ENCODE assay signal across 9 cellular contexts in the genomic region with DNA sequence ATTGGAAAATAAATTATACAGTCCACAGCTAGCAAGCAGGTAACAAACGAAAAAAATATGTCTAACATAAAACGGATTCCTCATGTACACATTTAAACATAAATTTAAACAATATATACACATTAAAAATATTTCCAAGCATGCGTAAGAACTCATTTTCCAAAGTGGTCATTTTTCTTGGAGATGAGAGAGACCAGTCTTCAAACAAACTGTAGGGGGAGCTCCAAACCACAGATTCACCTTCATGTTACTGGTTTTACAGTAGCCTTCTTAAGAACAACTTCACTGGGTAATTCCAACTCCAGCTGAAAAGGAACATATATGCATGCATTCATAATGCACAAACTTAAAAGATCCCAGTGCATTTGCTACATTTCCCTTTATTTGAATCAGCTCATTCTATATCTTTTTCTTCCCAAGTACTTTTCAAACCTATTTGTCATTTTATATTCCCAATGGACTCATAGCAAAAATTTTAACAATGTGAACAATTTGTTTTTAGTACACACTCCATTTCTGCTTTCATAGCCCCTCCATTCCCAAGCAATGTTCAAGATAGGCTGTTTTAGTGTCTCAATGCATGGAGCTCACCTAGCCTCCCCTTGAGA. TPM values are rescaled to one million over a fixed set of nuclear protein-coding genes. Genes with fewer than 3 reads are reported as not detected.
DNase-seq lines count a peak whose midpoint lies in the region; ATAC-seq and TF ChIP-seq lines count a peak whose summit lies in the region.
"Had no signal": no experiment of that assay in that cellular context is flagged by ENCODE, and none has a peak within 500 bp of the region (broad histone marks: within the 10 kb centered on the region; RNA-seq: fewer than 3 reads in every experiment).

No MANE protein-coding gene starts in this region.

- H3K4me1 ChIP-seq in CD8-positive, alpha-beta T cell (ENCODE audit: insufficient read depth, low read length): peaks cover 11% of the 10 kb centered on the region
- peaks cover 0 to 8% of the 10 kb centered on the region in 2 donors for H3K4me1 ChIP-seq in right atrium auricular region
- peaks cover 2% of the 10 kb centered on the region for H3K4me1 ChIP-seq in smooth muscle cell (ENCODE audit: low read depth)

- no peaks in the 10 kb centered on the region for H4K20me1 ChIP-seq in smooth muscle cell (ENCODE audit: low read depth)

- no peaks in the 10 kb centered on the region for H3K36me3 ChIP-seq in CD8-positive, alpha-beta T cell (ENCODE audit: insufficient read depth, low read length)
- H3K36me3 ChIP-seq in H7 (replicated peaks; ENCODE audit: control insufficient read depth, insufficient read depth, low read length) (no peaks in the 10 kb centered on the region), right atrium auricular region (no peaks in the 10 kb centered on the region), smooth muscle cell (ENCODE audit: low read depth) (no peaks in the 10 kb centered on the region)

- H3K4me3 Mint-ChIP-seq in CD8-positive, alpha-beta T cell: no peak overlapping the region
- no peak overlapping the region for H3K4me3 Mint-ChIP-seq in activated B cell treated with CpG ODN at 0.5 μM for 24 hours

- H3K36me3 Mint-ChIP-seq in CD8-positive, alpha-beta T cell: peaks cover 4% of the 10 kb centered on the region
- peaks cover 5% of the 10 kb centered on the region for H3K36me3 Mint-ChIP-seq in activated B cell treated with CpG ODN at 0.5 μM for 24 hours (ENCODE audit: low read depth)

- peaks cover 21% of the 10 kb centered on the region for H3K4me1 Mint-ChIP-seq in CD8-positive, alpha-beta T cell (ENCODE audit: low read depth)
- H3K4me1 Mint-ChIP-seq in activated B cell treated with CpG ODN at 0.5 μM for 24 hours: peaks cover 40% of the 10 kb centered on the region

- WGBS in smooth muscle cell (ENCODE audit: low lambda C conversion rate): 25% methylated on average over 3 of the region's 3 CpGs

- POLR2A ChIA-PET in CD8-positive, alpha-beta T cell (lab: Charles Lee): interaction anchor here (0.6 to 1.5 kb wide), 3 partner anchors 239 to 355 kb away, joined by 3 to 6 read pairs (median 3); partner anchors contain the start of genes BOLA3 and MOB1A
- POLR2A ChIA-PET in activated B cell treated with CpG ODN at 0.5 μM for 24 hours (lab: Charles Lee): interaction anchor here (1.2 to 1.4 kb wide), 2 partner anchors 10 to 426 kb away, joined by 3 read pairs; no protein-coding TSS in a partner anchor

- peak; percentile 92 for TF ChIP-seq CTCF in CD8-positive, alpha-beta T cell (IDR thresholded peaks at IDR 0.05)
- TF ChIP-seq CTCF in activated B cell treated with CpG ODN at 0.5 μM for 24 hours (IDR thresholded peaks at IDR 0.05) (peak; percentile 74), right atrium auricular region (IDR thresholded peaks at IDR 0.05) (peak; percentile 58 to 83), smooth muscle cell (IDR thresholded peaks at IDR 0.05; ENCODE audit: borderline replicate concordance, insufficient read depth, poor library complexity, severe bottlenecking) (peak; percentile 78)

- peaks cover 1% of the 10 kb centered on the region for H3F3A ChIP-seq in smooth muscle cell (ENCODE audit: low read depth)

- peak in 2 of 7 experiments; percentile 16 to 31 for DNase-seq in CD8-positive, alpha-beta T cell
- DNase-seq in H7: peak; percentile 36
- DNase-seq in NCI-H345 (lab: John Stamatoyannopoulos, UW): peak; percentile 58
- no peak for DNase-seq in activated B cell treated with CpG ODN at 0.5 μM for 24 hours
- DNase-seq in right atrium auricular region (ENCODE audit: low spot score): no peak
- DNase-seq in smooth muscle cell (lab: John Stamatoyannopoulos, UW; ENCODE audit: unreplicated experiment): no peak
- no peak for DNase-seq in activated CD8-positive, alpha-beta memory T cell treated with anti-CD3 and anti-CD28 coated beads, Interleukin-2, amount 50 U/mL, for 4 hours

- no peaks in the 10 kb centered on the region for H3K27me3 ChIP-seq in CD8-positive, alpha-beta T cell (ENCODE audit: insufficient read depth, low read length)
- H3K27me3 ChIP-seq in H7 (ENCODE audit: control insufficient read depth, insufficient read depth, low read length) (no peaks in the 10 kb centered on the region), right atrium auricular region (no peaks in the 10 kb centered on the region), smooth muscle cell (ENCODE audit: low read depth) (peaks cover 13% of the 10 kb centered on the region)

- no peaks in the 10 kb centered on the region for H3K9me3 Mint-ChIP-seq in CD8-positive, alpha-beta T cell
- no peaks in the 10 kb centered on the region for H3K9me3 Mint-ChIP-seq in activated B cell treated with CpG ODN at 0.5 μM for 24 hours

- peak; percentile 24 for ATAC-seq in CD8-positive, alpha-beta T cell
- no peak for ATAC-seq in activated B cell treated with CpG ODN at 0.5 μM for 24 hours (ENCODE audit: low read depth)
- ATAC-seq in GM21423 (IDR thresholded peaks at IDR 0.05; ENCODE audit: unreplicated experiment): no peak

- no peak overlapping the region for H3K9ac ChIP-seq in smooth muscle cell (ENCODE audit: low read depth)

- H3K4me2 ChIP-seq in smooth muscle cell: no peak overlapping the region

- peaks cover under 1% of the 10 kb centered on the region for H3K27me3 Mint-ChIP-seq in CD8-positive, alpha-beta T cell (ENCODE audit: low read depth)
- no peaks in the 10 kb centered on the region for H3K27me3 Mint-ChIP-seq in activated B cell treated with CpG ODN at 0.5 μM for 24 hours

- no peak overlapping the region for H3K27ac Mint-ChIP-seq in CD8-positive, alpha-beta T cell
- no peak overlapping the region for H3K27ac Mint-ChIP-seq in activated B cell treated with CpG ODN at 0.5 μM for 24 hours

- intact Hi-C loops in CD8-positive, alpha-beta T cell (cut with DNase I, micrococcal nuclease): loop anchor here (1.0 to 2.0 kb wide), 4 partner anchors 83 to 511 kb away; no protein-coding TSS in a partner anchor
- intact Hi-C loops in activated B cell treated with CpG ODN at 0.5 μM for 24 hours (cut with micrococcal nuclease): loop anchor here (1.0 kb wide), 6 partner anchors 44 to 511 kb away; partner anchors contain the start of genes BOLA3 and DUSP11

- CTCF ChIA-PET in CD8-positive, alpha-beta T cell (lab: Charles Lee): interaction anchor here (0.7 to 5.7 kb wide), 55 partner anchors 9 to 764 kb away, joined by 3 to 93 read pairs (median 4); partner anchors contain the start of genes BOLA3, DUSP11, MOB1A and MTHFD2
- CTCF ChIA-PET in activated B cell treated with CpG ODN at 0.5 μM for 24 hours (lab: Charles Lee): interaction anchor here (0.8 to 7.4 kb wide), 25 partner anchors 10 to 766 kb away, joined by 3 to 114 read pairs (median 4); partner anchors contain the start of genes BOLA3 and MTHFD2

- H3K4me3 ChIP-seq in CD8-positive, alpha-beta T cell (ENCODE audit: low read depth, low read length): no peak overlapping the region
- H3K4me3 ChIP-seq in H7 (ENCODE audit: insufficient read depth, low read depth, low read length) (no peak overlapping the region), right atrium auricular region (no peak overlapping the region), smooth muscle cell (no peak overlapping the region)

- H3K79me2 ChIP-seq in smooth muscle cell (ENCODE audit: low read depth): no peaks in the 10 kb centered on the region

- no peaks in the 10 kb centered on the region for H3K9me3 ChIP-seq in CD8-positive, alpha-beta T cell (ENCODE audit: low read length)
- H3K9me3 ChIP-seq in right atrium auricular region (no peaks in the 10 kb centered on the region), smooth muscle cell (replicated peaks; ENCODE audit: low read depth) (no peaks in the 10 kb centered on the region)

- no peak overlapping the region for H2AFZ ChIP-seq in smooth muscle cell (ENCODE audit: low read depth)

- H3K27ac ChIP-seq in CD8-positive, alpha-beta T cell (ENCODE audit: low read depth, low read length): no peak overlapping the region
- no peak overlapping the region for H3K27ac ChIP-seq in right atrium auricular region
- H3K27ac ChIP-seq in smooth muscle cell (ENCODE audit: low read depth): no peak overlapping the region

RNA-seq across cellular contexts. Expression of gene STAMBP, which starts 4.7 kb away (rescaled TPM):
- total RNA-seq in CD8-positive, alpha-beta T cell: 1 to 10 TPM; 8.6 to 9.2 TPM
- 45.4 and 46.3 TPM in 2 replicates for total RNA-seq in H7 (2014; rRNA removed; shearing (Covaris generic))
- total RNA-seq in activated B cell treated with CpG ODN at 0.5 μM for 24 hours: 32.2 and 35.4 TPM in 2 replicates
- 10 to 100 TPM; 23.3 to 37.3 TPM for total RNA-seq in right atrium auricular region
- total RNA-seq in smooth muscle cell: 36.3 and 61.1 TPM in 2 replicates
- 48.5 and 53.0 TPM in 2 replicates for polyA plus RNA-seq in smooth muscle cell

RNA-seq across cellular contexts. Expression of gene C2orf78, which starts 40.0 kb away (rescaled TPM):
- total RNA-seq in CD8-positive, alpha-beta T cell: not detected
- 0.15 TPM in 1 of 2 replicates, not detected in the other for total RNA-seq in H7 (2014; rRNA removed; shearing (Covaris generic))
- total RNA-seq in activated B cell treated with CpG ODN at 0.5 μM for 24 hours (not detected in 2 replicates), right atrium auricular region (not detected), smooth muscle cell (not detected in 2 replicates)
- not detected in 2 replicates for polyA plus RNA-seq in smooth muscle cell
- total RNA-seq: skeletal muscle tissue had no signal

RNA-seq across cellular contexts. Expression of gene DUSP11, which starts 44.1 kb away (rescaled TPM):
- total RNA-seq in CD8-positive, alpha-beta T cell: 10 to 100 TPM; 66.7 to 67.0 TPM
- 28.7 and 35.8 TPM in 2 replicates for total RNA-seq in H7 (2014; rRNA removed; shearing (Covaris generic))
- total RNA-seq in activated B cell treated with CpG ODN at 0.5 μM for 24 hours (25.6 and 30.5 TPM in 2 replicates), right atrium auricular region (10 to 100 TPM; 17.0 to 18.2 TPM), smooth muscle cell (70.3 and 75.2 TPM in 2 replicates)
- 43.7 and 56.6 TPM in 2 replicates for polyA plus RNA-seq in smooth muscle cell

Comparison
In these comparisons a context has a peak if more than half of its experiments do, and no peak if none do; other contexts are left out.
1. DNase-seq: peak in H7 (single experiment) and NCI-H345 (single experiment); none in activated B cell treated with CpG ODN at 0.5 μM for 24 hours (single experiment), right atrium auricular region (single experiment), smooth muscle cell (single experiment) and activated CD8-positive, alpha-beta memory T cell treated with anti-CD3 and anti-CD28 coated beads, Interleukin-2, amount 50 U/mL, for 4 hours (single experiment).
2. Peak in every context shown above with its lines, with median percentiles within 50 percentile points of each other: CTCF ChIP-seq.